ENCODE assay signal across 8 cellular contexts in the genomic region with DNA sequence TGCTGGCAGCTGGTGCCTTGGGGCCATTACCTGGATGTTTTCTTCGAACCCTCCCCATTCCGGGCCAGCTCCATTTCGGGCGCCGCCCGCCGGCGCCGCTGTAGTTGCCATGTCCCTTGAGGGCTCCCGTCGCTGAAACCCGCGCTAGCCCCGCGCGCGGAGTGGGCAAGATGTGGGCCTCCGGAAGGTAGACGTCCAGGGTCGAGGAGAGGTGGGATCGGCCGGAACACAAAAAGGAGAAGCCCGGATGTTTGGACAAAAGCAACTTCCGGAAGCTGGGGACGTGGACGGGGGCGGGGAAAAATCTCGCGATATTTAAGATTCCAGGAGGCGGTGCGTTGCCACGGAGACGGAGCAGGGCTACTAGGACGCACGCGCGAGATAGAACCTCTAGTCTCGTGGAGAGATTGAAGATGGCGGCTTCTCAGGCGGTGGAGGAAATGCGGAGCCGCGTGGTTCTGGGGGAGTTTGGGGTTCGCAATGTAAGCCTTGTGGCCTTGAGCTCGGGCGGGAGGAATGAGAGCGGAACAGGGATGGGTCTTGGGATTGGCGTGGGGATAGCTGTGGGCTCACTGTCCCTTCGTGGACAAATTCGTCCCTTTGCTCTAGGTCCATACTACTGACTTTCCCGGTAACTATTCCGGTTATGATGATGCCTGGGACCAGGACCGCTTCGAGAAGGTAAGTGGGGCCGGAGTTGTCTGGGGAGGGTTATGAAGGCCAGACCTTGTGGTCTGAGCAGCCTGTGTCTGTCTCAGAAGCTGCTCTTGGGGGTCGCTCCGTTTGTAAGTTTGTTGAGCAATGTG. TPM values are rescaled to one million over a fixed set of nuclear protein-coding genes. Genes with fewer than 3 reads are reported as not detected.
DNase-seq lines count a peak whose midpoint lies in the region; ATAC-seq and TF ChIP-seq lines count a peak whose summit lies in the region.

A gene with protein sequence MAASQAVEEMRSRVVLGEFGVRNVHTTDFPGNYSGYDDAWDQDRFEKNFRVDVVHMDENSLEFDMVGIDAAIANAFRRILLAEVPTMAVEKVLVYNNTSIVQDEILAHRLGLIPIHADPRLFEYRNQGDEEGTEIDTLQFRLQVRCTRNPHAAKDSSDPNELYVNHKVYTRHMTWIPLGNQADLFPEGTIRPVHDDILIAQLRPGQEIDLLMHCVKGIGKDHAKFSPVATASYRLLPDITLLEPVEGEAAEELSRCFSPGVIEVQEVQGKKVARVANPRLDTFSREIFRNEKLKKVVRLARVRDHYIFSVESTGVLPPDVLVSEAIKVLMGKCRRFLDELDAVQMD (plus strand): TSS at position 393 of the 806 bp plus-strand sequence. CDS start 21 bp downstream, at position 414.
A gene (minus strand): TSS at position 230 of the 806 bp plus-strand sequence. CDS start 119 bp downstream, at position 111.

- H3K27me3 ChIP-seq in OCI-LY3 (ENCODE audit: low read depth, low read length) = no peaks in the 10 kb centered on the region
- H3K27me3 ChIP-seq in mononuclear cell (ENCODE audit: insufficient read depth, low read length) = no peaks in the 10 kb centered on the region

- H3K4me1 ChIP-seq in OCI-LY3 (ENCODE audit: low read length) (peaks cover 19% of the 10 kb centered on the region), mononuclear cell (ENCODE audit: insufficient read depth, low read length) (peaks cover 37% of the 10 kb centered on the region)

- peaks cover 6% of the 10 kb centered on the region; the same call in 1 of the 2 replicates for H4K20me1 ChIP-seq in OCI-LY3 (ENCODE audit: insufficient read depth, low read length)

- peak; percentile 99 for DNase-seq in DMS 273 (lab: John Stamatoyannopoulos, UW; ENCODE audit: unreplicated experiment)
- DNase-seq in HuH-7.5 (ENCODE audit: low spot score) = peak; percentile 88
- peak; percentile 96 for DNase-seq in activated CD8-positive, alpha-beta memory T cell treated with anti-CD3 and anti-CD28 coated beads, Interleukin-2, amount 50 U/mL, for 48 hours
- DNase-seq in epithelial cell of esophagus (ENCODE audit: low read depth) = peak; percentile 98
- peak; percentile 93 for DNase-seq in stimulated activated CD8-positive, alpha-beta memory T cell treated with anti-CD3 and anti-CD28 coated beads, Interleukin-4, amount 100 ng/mL, for 1 hour (ENCODE audit: low read depth in 2 of 2, low spot score in 1 of 2)

- peak within 1 kb of the TSS; percentile 93 for H3K4me2 ChIP-seq in OCI-LY3 (ENCODE audit: low read length)

- peak within 1 kb of the TSS; percentile 70 for H2AFZ ChIP-seq in OCI-LY3 (ENCODE audit: low read depth, low read length)

- no peak for TF ChIP-seq CTCF in OCI-LY3 (IDR thresholded peaks at IDR 0.05; ENCODE audit: low read depth, low read length)
- TF ChIP-seq CTCF in epithelial cell of esophagus (IDR thresholded peaks at IDR 0.05; ENCODE audit: insufficient read depth, low read depth, low read length, missing control alignments) = no peak

- H3K9me3 ChIP-seq in OCI-LY3 (ENCODE audit: insufficient read depth, low read length) (no peaks in the 10 kb centered on the region), mononuclear cell (ENCODE audit: low read depth, low read length) (no peaks in the 10 kb centered on the region)

- peaks cover 55% of the 10 kb centered on the region for H3K36me3 ChIP-seq in OCI-LY3 (replicated peaks; ENCODE audit: low read depth, low read length)

- ATAC-seq in GM21526 (IDR thresholded peaks at IDR 0.05; ENCODE audit: low FRiP score, unreplicated experiment) = peak; percentile 79

- H3K4me3 ChIP-seq in OCI-LY3 (ENCODE audit: low read length) = peak within 1 kb of the TSS; percentile 84
- peak within 1 kb of the TSS; percentile 98 for H3K4me3 ChIP-seq in epithelial cell of esophagus (ENCODE audit: low read length)
- H3K4me3 ChIP-seq in mononuclear cell (ENCODE audit: low read length) = peak within 1 kb of the TSS; percentile 85

- peaks cover 54% of the 10 kb centered on the region for H3K79me2 ChIP-seq in OCI-LY3 (ENCODE audit: low read length)

- peak within 1 kb of the TSS; percentile 56 for H3K27ac ChIP-seq in OCI-LY3 (ENCODE audit: low read length)

- peak within 1 kb of the TSS; percentile 94 for H3K9ac ChIP-seq in OCI-LY3 (ENCODE audit: low read length)

RNA-seq across cellular contexts. Expression of the first gene that starts in this region (rescaled TPM):
- 22.7 TPM for total RNA-seq in mononuclear cell

RNA-seq across cellular contexts. Expression of the second gene that starts in this region (rescaled TPM):
- total RNA-seq in mononuclear cell = 29.4 TPM

Comparison
In these comparisons a context has a peak if more than half of its experiments do, and no peak if none do; other contexts are left out.
1. Peak in every context shown above with its lines: DNase-seq, ATAC-seq, H3K4me3 ChIP-seq and H3K27ac ChIP-seq.